ENCODE assay signal across 10 cellular contexts in the genomic region with DNA sequence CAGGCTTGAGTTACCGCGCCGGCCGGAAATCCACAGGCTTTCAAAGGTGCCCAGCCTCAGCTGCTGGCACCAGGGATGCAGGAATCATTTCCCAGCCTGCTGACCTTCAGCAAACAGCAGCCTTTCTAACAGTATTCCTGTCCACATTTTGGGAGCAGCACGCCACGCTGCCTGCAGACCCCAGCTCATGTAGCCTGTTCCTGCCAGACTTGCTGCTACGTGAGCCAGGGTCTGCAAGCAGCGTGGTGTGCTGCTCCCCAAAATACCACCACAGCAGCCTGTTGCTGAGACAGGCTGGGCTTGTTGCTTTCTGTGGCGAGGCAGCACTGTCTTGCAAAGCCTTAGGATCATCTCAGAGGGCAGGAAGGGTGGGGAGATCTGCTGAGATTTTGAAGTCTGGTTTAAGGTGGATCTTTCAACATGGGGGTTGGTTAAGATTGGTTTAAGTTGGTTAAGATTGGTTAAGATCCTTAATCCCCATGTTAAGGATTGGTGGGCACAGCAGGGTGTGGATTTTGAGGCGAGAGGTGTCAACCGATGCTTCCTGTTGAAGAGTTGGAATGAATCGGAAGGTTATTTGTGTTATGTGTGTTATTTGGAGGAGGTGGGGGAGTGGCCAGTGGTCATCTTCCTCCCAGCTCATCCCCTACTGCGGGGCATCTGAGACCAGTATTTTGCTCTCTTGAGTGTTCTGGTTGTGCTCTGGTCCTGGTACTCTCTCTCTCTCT. TPM values are rescaled to one million over a fixed set of nuclear protein-coding genes. Genes with fewer than 3 reads are reported as not detected.
DNase-seq lines count a peak whose midpoint lies in the region; ATAC-seq, FAIRE-seq and TF ChIP-seq lines count a peak whose summit lies in the region.
"Had no signal": no experiment of that assay in that cellular context is flagged by ENCODE, and none has a peak within 500 bp of the region (broad histone marks: within the 10 kb centered on the region; RNA-seq: fewer than 3 reads in every experiment).

No MANE protein-coding gene starts in this region.

- H3K27ac Mint-ChIP-seq in astrocyte (ENCODE audit: unreplicated experiment) (no peak overlapping the region), immature natural killer cell (peak overlapping the region in 2 of 6 donors; percentile 3 to 56)
- H3K27ac Mint-ChIP-seq in stimulated activated effector memory CD8-positive, alpha-beta T cell treated with anti-CD3 and anti-CD28 coated beads, Interleukin-12 subunit alpha, Interleukin-12 subunit beta, amount 100 ng/mL, for 72 hours: peak overlapping the region; percentile 1
- H3K27ac Mint-ChIP-seq in CD8-positive, alpha-beta T cell: no peak overlapping the region

- peak overlapping the region; percentile 70 for H3K4me2 ChIP-seq in astrocyte (ENCODE audit: low read length)

- H3K4me3 Mint-ChIP-seq in astrocyte (ENCODE audit: unreplicated experiment) (no peak overlapping the region), immature natural killer cell (peak overlapping the region in 3 of 5 donors; percentile 45 to 52 (median 47))
- H3K4me3 Mint-ChIP-seq in stimulated activated effector memory CD8-positive, alpha-beta T cell treated with anti-CD3 and anti-CD28 coated beads, Interleukin-12 subunit alpha, Interleukin-12 subunit beta, amount 100 ng/mL, for 72 hours: peak overlapping the region; percentile 33
- no peak overlapping the region for H3K4me3 Mint-ChIP-seq in CD8-positive, alpha-beta T cell
- H3K4me3 Mint-ChIP-seq: T-cell had no signal

- H3K9me3 Mint-ChIP-seq in astrocyte (ENCODE audit: unreplicated experiment): no peaks in the 10 kb centered on the region
- no peaks in the 10 kb centered on the region for H3K9me3 Mint-ChIP-seq in immature natural killer cell
- H3K9me3 Mint-ChIP-seq in stimulated activated effector memory CD8-positive, alpha-beta T cell treated with anti-CD3 and anti-CD28 coated beads, Interleukin-12 subunit alpha, Interleukin-12 subunit beta, amount 100 ng/mL, for 72 hours: no peaks in the 10 kb centered on the region
- H3K9me3 Mint-ChIP-seq in CD8-positive, alpha-beta T cell: no peaks in the 10 kb centered on the region
- H3K9me3 Mint-ChIP-seq: T-cell had no signal

- no peak overlapping the region for H3K4me3 ChIP-seq in HEK293 (ENCODE audit: low read depth, low read length)
- H3K4me3 ChIP-seq in astrocyte (ENCODE audit: insufficient read depth, low read depth, low read length): no peak overlapping the region
- no peak overlapping the region for H3K4me3 ChIP-seq in CD8-positive, alpha-beta T cell (ENCODE audit: low read depth, low read length)

- H3K27me3 ChIP-seq in astrocyte (ENCODE audit: insufficient read depth, low read length): no peaks in the 10 kb centered on the region
- no peaks in the 10 kb centered on the region for H3K27me3 ChIP-seq in CD8-positive, alpha-beta T cell (ENCODE audit: insufficient read depth, low read length)
- H3K27me3 ChIP-seq: MG63 had no signal

- no peak overlapping the region for H3K27ac ChIP-seq in HEK293 (ENCODE audit: extremely low read depth, low read depth, low read length)
- no peak overlapping the region for H3K27ac ChIP-seq in astrocyte (ENCODE audit: low read depth, low read length)
- H3K27ac ChIP-seq in CD8-positive, alpha-beta T cell (ENCODE audit: low read depth, low read length): no peak overlapping the region

- no peaks in the 10 kb centered on the region for H3K79me2 ChIP-seq in astrocyte (ENCODE audit: insufficient read depth, low read length)

- H3K4me1 ChIP-seq in HEK293 (ENCODE audit: control insufficient read depth, insufficient read depth, low read length) (no peaks in the 10 kb centered on the region), astrocyte (ENCODE audit: insufficient read depth, low read length) (peaks cover 10% of the 10 kb centered on the region)
- no peaks in the 10 kb centered on the region for H3K4me1 ChIP-seq in CD8-positive, alpha-beta T cell (ENCODE audit: insufficient read depth, low read length)

- H3K36me3 Mint-ChIP-seq in astrocyte (ENCODE audit: low read depth, unreplicated experiment): peaks cover 3% of the 10 kb centered on the region
- H3K36me3 Mint-ChIP-seq in immature natural killer cell: no peaks in the 10 kb centered on the region
- H3K36me3 Mint-ChIP-seq in stimulated activated effector memory CD8-positive, alpha-beta T cell treated with anti-CD3 and anti-CD28 coated beads, Interleukin-12 subunit alpha, Interleukin-12 subunit beta, amount 100 ng/mL, for 72 hours: no peaks in the 10 kb centered on the region
- peaks cover 6% of the 10 kb centered on the region for H3K36me3 Mint-ChIP-seq in CD8-positive, alpha-beta T cell

- H3K9me3 ChIP-seq in HEK293 (ENCODE audit: control insufficient read depth, insufficient read depth, low read depth, low read length) (no peaks in the 10 kb centered on the region), astrocyte (ENCODE audit: insufficient read depth, low read depth, low read length) (no peaks in the 10 kb centered on the region)
- H3K9me3 ChIP-seq in CD8-positive, alpha-beta T cell (ENCODE audit: low read length): no peaks in the 10 kb centered on the region
- H3K9me3 ChIP-seq: MG63 had no signal

- FAIRE-seq in astrocyte (lab: Jason Lieb, UNC): no peak

- POLR2A ChIA-PET in HEK293 (lab: Yijun Ruan, JAX): no interaction called here
- POLR2A ChIA-PET in CD8-positive, alpha-beta T cell (lab: Charles Lee): no interaction called here

- intact Hi-C loops in CD8-positive, alpha-beta T cell (cut with DNase I, micrococcal nuclease): loop anchor here in 1 of 2 experiments (1.0 to 2.0 kb wide), 2 partner anchors 121 to 318 kb away; no protein-coding TSS in a partner anchor

- H3K4me1 Mint-ChIP-seq in astrocyte (ENCODE audit: low read depth, unreplicated experiment) (peaks cover 8% of the 10 kb centered on the region), immature natural killer cell (peaks cover 9 to 15% of the 10 kb centered on the region in 2 donors)
- H3K4me1 Mint-ChIP-seq in stimulated activated effector memory CD8-positive, alpha-beta T cell treated with anti-CD3 and anti-CD28 coated beads, Interleukin-12 subunit alpha, Interleukin-12 subunit beta, amount 100 ng/mL, for 72 hours: peaks cover 17% of the 10 kb centered on the region
- H3K4me1 Mint-ChIP-seq in CD8-positive, alpha-beta T cell (ENCODE audit: low read depth): peaks cover 4% of the 10 kb centered on the region

- DNase-seq in astrocyte (ENCODE audit: low read depth) (no peak), immature natural killer cell (no peak), amygdala (lab: John Stamatoyannopoulos, UW) (no peak), NCI-H510A treated with DMSO at 0.1 percent for 48 hours (lab: John Stamatoyannopoulos, UW) (no peak)
- no peak for DNase-seq in stimulated activated effector memory CD8-positive, alpha-beta T cell treated with anti-CD3 and anti-CD28 coated beads, Interleukin-12 subunit alpha, Interleukin-12 subunit beta, amount 100 ng/mL, for 72 hours (ENCODE audit: low spot score in 2 of 2)
- no peak for DNase-seq in CD8-positive, alpha-beta T cell
- DNase-seq: NCI-H524 treated with DMSO at 0.1 percent for 48 hours had no signal

- TF ChIP-seq CTCF in HEK293 (tag by site-specific recombination; IDR thresholded peaks at IDR 0.05) (no peak), astrocyte (IDR thresholded peaks at IDR 0.05; ENCODE audit: insufficient read depth, low read depth, low read length) (no peak)
- no peak for TF ChIP-seq CTCF in CD8-positive, alpha-beta T cell (IDR thresholded peaks at IDR 0.05)

- H3K9ac ChIP-seq in astrocyte (ENCODE audit: low read length): peak overlapping the region; percentile 50

- peak overlapping the region; percentile 75 for H2AFZ ChIP-seq in astrocyte (ENCODE audit: low read depth, low read length)

- CTCF ChIA-PET in HEK293 (lab: Yijun Ruan, JAX): interaction anchor here (0.6 to 5.2 kb wide), 12 partner anchors 12 to 322 kb away, joined by 3 to 26 read pairs (median 4); no protein-coding TSS in a partner anchor
- CTCF ChIA-PET in CD8-positive, alpha-beta T cell (lab: Charles Lee): interaction anchor here (0.6 to 1.3 kb wide), 7 partner anchors 11 to 1890 kb away, joined by 3 to 5 read pairs (median 3); no protein-coding TSS in a partner anchor

- no peaks in the 10 kb centered on the region for H3K36me3 ChIP-seq in HEK293 (ENCODE audit: control insufficient read depth in 2 of 2, insufficient read depth in 1 of 2, low read length in 2 of 2)
- no peaks in the 10 kb centered on the region for H3K36me3 ChIP-seq in astrocyte (ENCODE audit: insufficient read depth, low read length)
- no peaks in the 10 kb centered on the region for H3K36me3 ChIP-seq in CD8-positive, alpha-beta T cell (ENCODE audit: insufficient read depth, low read length)
- H3K36me3 ChIP-seq: MG63 had no signal

- H3K27me3 Mint-ChIP-seq in astrocyte (ENCODE audit: low read depth, unreplicated experiment): peaks cover 32% of the 10 kb centered on the region
- peaks cover 1 to 2% (median 2%) of the 10 kb centered on the region in 3 donors for H3K27me3 Mint-ChIP-seq in immature natural killer cell (ENCODE audit: low read depth in 3 of 3)
- H3K27me3 Mint-ChIP-seq in CD8-positive, alpha-beta T cell (ENCODE audit: low read depth): no peaks in the 10 kb centered on the region
- H3K27me3 Mint-ChIP-seq: T-cell had no signal

- no peaks in the 10 kb centered on the region for H4K20me1 ChIP-seq in astrocyte (ENCODE audit: insufficient read depth, low read length)

- ATAC-seq in stimulated activated effector memory CD8-positive, alpha-beta T cell treated with anti-CD3 and anti-CD28 coated beads, Interleukin-12 subunit alpha, Interleukin-12 subunit beta, amount 100 ng/mL, for 72 hours: no peak
- no peak for ATAC-seq in CD8-positive, alpha-beta T cell

TF ChIP-seq in HEK293, 187 proteins besides CTCF, POLR2A, EP300 and RAD21:
- TF ChIP-seq WT1 (tag by site-specific recombination; IDR thresholded peaks at IDR 0.05) (no peak), ZNF24 (tag by site-specific recombination; IDR thresholded peaks at IDR 0.05) (no peak), SCRT2 (tag by site-specific recombination; IDR thresholded peaks at IDR 0.05) (peak; percentile 72), ZBTB20 (tag by site-specific recombination; IDR thresholded peaks at IDR 0.05) (no peak)

RNA-seq across cellular contexts. Expression of a gene that starts 12.9 kb away (rescaled TPM):
- 1.2 and 1.9 TPM in 2 replicates for total RNA-seq in astrocyte
- 1 to 10 TPM; 1.8 to 2.8 (median 2.1) TPM for polyA plus RNA-seq in immature natural killer cell
- 1 to 10 TPM; 6.1 to 6.5 TPM for total RNA-seq in CD8-positive, alpha-beta T cell

Comparison
In these comparisons a context has a peak if more than half of its experiments do, and no peak if none do; other contexts are left out.
1. H3K4me3 Mint-ChIP-seq: peak in immature natural killer cell (3 of 5) and stimulated activated effector memory CD8-positive, alpha-beta T cell treated with anti-CD3 and anti-CD28 coated beads, Interleukin-12 subunit alpha, Interleukin-12 subunit beta, amount 100 ng/mL, for 72 hours (single experiment); none in astrocyte (single experiment) and CD8-positive, alpha-beta T cell (single experiment).